ENCODE assay signal across 1 cellular context in the genomic region with DNA sequence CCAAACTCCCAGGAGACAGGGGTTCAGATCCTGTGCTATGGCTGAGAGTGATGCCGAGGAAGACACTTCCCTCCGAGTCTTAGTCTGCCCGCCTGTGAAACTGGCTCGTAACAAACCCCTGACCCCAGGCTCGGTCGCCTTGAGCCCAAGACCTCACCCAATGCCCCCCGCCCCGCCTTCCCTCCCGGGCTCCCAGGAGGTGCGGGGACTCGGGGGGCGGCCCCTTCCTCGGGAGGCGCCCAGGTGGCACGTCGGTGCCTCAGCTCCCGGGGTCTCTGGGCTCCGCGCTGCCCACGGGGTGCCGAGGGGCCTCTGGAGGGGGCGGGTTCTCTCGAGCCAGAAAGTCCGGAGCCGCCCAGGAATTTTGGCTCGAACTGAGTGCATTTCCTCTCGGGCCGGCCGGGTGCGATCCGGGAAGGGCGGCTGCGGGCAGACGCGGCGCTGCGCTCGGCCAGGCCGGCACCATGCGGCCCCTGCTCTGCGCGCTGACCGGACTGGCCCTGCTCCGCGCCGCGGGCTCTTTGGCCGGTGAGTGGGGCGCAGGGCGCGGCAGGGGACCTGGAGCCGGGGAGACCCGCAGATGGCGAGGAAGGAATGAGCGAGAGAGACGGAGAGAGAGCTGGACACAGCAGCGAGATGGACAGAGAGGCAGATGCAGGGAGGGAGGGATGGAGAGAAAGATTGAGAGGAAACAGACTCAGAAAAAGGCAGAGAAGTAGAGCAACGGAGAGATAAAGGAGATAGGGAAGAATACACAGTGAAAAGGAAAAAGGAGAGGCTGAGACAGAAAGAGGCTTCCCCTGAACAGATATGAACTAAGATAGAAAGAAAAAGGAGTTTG.
TF ChIP-seq lines count a peak whose summit lies in the region.

A gene with protein sequence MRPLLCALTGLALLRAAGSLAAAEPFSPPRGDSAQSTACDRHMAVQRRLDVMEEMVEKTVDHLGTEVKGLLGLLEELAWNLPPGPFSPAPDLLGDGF (plus strand): TSS at position 432 of the 841 bp plus-strand sequence. CDS start 33 bp downstream, at position 465.

TF ChIP-seq in GM12878, 131 proteins besides CTCF, POLR2A, EP300 and RAD21 (continued from another document):
- TF ChIP-seq SUZ12 (IDR thresholded peaks at IDR 0.05; ENCODE audit: unreplicated experiment), result peak; percentile 83
